Comparison of ENCODE assay signal across 1 cellular context in genomic region chr11:107830915-107831540, GRCh38.
TF ChIP-seq lines count a peak whose summit lies in the region.

No MANE protein-coding gene starts in this region.

TF ChIP-seq in WTC11, 78 proteins besides CTCF, POLR2A, EP300 and RAD21 (continued from another document):
- TF ChIP-seq, protein P1, sequence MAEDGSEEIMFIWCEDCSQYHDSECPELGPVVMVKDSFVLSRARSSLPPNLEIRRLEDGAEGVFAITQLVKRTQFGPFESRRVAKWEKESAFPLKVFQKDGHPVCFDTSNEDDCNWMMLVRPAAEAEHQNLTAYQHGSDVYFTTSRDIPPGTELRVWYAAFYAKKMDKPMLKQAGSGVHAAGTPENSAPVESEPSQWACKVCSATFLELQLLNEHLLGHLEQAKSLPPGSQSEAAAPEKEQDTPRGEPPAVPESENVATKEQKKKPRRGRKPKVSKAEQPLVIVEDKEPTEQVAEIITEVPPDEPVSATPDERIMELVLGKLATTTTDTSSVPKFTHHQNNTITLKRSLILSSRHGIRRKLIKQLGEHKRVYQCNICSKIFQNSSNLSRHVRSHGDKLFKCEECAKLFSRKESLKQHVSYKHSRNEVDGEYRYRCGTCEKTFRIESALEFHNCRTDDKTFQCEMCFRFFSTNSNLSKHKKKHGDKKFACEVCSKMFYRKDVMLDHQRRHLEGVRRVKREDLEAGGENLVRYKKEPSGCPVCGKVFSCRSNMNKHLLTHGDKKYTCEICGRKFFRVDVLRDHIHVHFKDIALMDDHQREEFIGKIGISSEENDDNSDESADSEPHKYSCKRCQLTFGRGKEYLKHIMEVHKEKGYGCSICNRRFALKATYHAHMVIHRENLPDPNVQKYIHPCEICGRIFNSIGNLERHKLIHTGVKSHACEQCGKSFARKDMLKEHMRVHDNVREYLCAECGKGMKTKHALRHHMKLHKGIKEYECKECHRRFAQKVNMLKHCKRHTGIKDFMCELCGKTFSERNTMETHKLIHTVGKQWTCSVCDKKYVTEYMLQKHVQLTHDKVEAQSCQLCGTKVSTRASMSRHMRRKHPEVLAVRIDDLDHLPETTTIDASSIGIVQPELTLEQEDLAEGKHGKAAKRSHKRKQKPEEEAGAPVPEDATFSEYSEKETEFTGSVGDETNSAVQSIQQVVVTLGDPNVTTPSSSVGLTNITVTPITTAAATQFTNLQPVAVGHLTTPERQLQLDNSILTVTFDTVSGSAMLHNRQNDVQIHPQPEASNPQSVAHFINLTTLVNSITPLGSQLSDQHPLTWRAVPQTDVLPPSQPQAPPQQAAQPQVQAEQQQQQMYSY (CRISPR knock-in tag; IDR thresholded peaks at IDR 0.05) = no peak
- TF ChIP-seq, protein P2, sequence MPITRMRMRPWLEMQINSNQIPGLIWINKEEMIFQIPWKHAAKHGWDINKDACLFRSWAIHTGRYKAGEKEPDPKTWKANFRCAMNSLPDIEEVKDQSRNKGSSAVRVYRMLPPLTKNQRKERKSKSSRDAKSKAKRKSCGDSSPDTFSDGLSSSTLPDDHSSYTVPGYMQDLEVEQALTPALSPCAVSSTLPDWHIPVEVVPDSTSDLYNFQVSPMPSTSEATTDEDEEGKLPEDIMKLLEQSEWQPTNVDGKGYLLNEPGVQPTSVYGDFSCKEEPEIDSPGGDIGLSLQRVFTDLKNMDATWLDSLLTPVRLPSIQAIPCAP (CRISPR knock-in tag; IDR thresholded peaks at IDR 0.05) = no peak
- TF ChIP-seq ZNF219 (CRISPR knock-in tag; IDR thresholded peaks at IDR 0.05; ENCODE audit: borderline replicate concordance) (no peak), EMX1 (CRISPR knock-in tag; IDR thresholded peaks at IDR 0.05) (no peak), NFATC4 (CRISPR knock-in tag; IDR thresholded peaks at IDR 0.05) (no peak)
- TF ChIP-seq, protein P3, sequence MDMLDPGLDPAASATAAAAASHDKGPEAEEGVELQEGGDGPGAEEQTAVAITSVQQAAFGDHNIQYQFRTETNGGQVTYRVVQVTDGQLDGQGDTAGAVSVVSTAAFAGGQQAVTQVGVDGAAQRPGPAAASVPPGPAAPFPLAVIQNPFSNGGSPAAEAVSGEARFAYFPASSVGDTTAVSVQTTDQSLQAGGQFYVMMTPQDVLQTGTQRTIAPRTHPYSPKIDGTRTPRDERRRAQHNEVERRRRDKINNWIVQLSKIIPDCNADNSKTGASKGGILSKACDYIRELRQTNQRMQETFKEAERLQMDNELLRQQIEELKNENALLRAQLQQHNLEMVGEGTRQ (CRISPR knock-in tag; IDR thresholded peaks at IDR 0.05) = no peak
TF ChIP-seq in WTC11: peak in this region for 0.
